ENCODE assay signal across 22 cellular contexts in genomic region chr10:14481752-14482151, GRCh38.
A peak's percentile ranks its signal among the peaks of the same experiment; 100 is the strongest.
DNase-seq lines count a peak whose midpoint lies in the region; ATAC-seq, FAIRE-seq and TF ChIP-seq lines count a peak whose summit lies in the region.
"Had no signal": no experiment of that assay in that cellular context is flagged by ENCODE, and none has a peak within 500 bp of the region (broad histone marks: within the 10 kb centered on the region; RNA-seq: fewer than 3 reads in every experiment).

No MANE protein-coding gene starts in this region.

- no peaks in the 10 kb centered on the region for H3K36me3 ChIP-seq in stomach smooth muscle (ENCODE audit: control insufficient read depth in 2 of 2, insufficient read depth in 2 of 2, low read length in 2 of 2)
- H3K36me3 ChIP-seq: gastrocnemius medialis, SJCRH30, upper lobe of left lung had no signal

- no peak overlapping the region for H3K27ac Mint-ChIP-seq in activated T-cell treated with anti-CD3 and anti-CD28 coated beads, Interleukin-2, amount 50 U/mL, for 24 hours
- H3K27ac Mint-ChIP-seq: activated CD4-positive, alpha-beta T cell treated with anti-CD3 and anti-CD28 coated beads, Interleukin-2, amount 10 ng/mL, durations not matched to agents 7 days and 5 days; activated naive CD8-positive, alpha-beta T cell; CD4-positive, alpha-beta T cell; mesothelial cell of epicardium had no signal

- FAIRE-seq in H54 (lab: Jason Lieb, UNC), result no peak
- FAIRE-seq: A549, GM12892, HepG2 had no signal

- H3K9me3 Mint-ChIP-seq in activated T-cell treated with anti-CD3 and anti-CD28 coated beads, Interleukin-2, amount 50 U/mL, for 24 hours, result no peaks in the 10 kb centered on the region
- H3K9me3 Mint-ChIP-seq: activated CD4-positive, alpha-beta T cell treated with anti-CD3 and anti-CD28 coated beads, Interleukin-2, amount 10 ng/mL, durations not matched to agents 7 days and 5 days; activated T-cell treated with anti-CD3 and anti-CD28 coated beads, Interleukin-2, amount 50 U/mL, for 4 hours; CD4-positive, alpha-beta T cell; central memory CD8-positive, alpha-beta T cell had no signal

- no peaks in the 10 kb centered on the region for H3K27me3 ChIP-seq in stomach smooth muscle (ENCODE audit: control insufficient read depth in 1 of 2, insufficient read depth in 2 of 2, low read length in 2 of 2)
- H3K27me3 ChIP-seq: SJCRH30, upper lobe of left lung had no signal

- peak overlapping the region; percentile 73 for H3K27ac ChIP-seq in stomach smooth muscle (ENCODE audit: low read length)
- H3K27ac ChIP-seq: A549, gastrocnemius medialis, SJCRH30, upper lobe of left lung had no signal

- no peak for TF ChIP-seq POLR2A in H54 (IDR thresholded peaks at IDR 0.05; ENCODE audit: low read depth, low read length)

- H3K36me3 Mint-ChIP-seq in activated T-cell treated with anti-CD3 and anti-CD28 coated beads, Interleukin-2, amount 50 U/mL, for 24 hours (ENCODE audit: low read depth), result no peaks in the 10 kb centered on the region
- H3K36me3 Mint-ChIP-seq: mesothelial cell of epicardium had no signal

- peaks cover 34% of the 10 kb centered on the region for H3K27me3 Mint-ChIP-seq in activated T-cell treated with anti-CD3 and anti-CD28 coated beads, Interleukin-2, amount 50 U/mL, for 24 hours

- peak; percentile 72 for ATAC-seq in left ventricle myocardium superior
- ATAC-seq: A549; activated T-cell treated with anti-CD3 and anti-CD28 coated beads, Interleukin-2, amount 50 U/mL, for 4 hours; HepG2 had no signal

- no peak overlapping the region for H3K4me3 Mint-ChIP-seq in activated T-cell treated with anti-CD3 and anti-CD28 coated beads, Interleukin-2, amount 50 U/mL, for 24 hours
- H3K4me3 Mint-ChIP-seq: activated CD4-positive, alpha-beta T cell treated with anti-CD3 and anti-CD28 coated beads, Interleukin-2, amount 10 ng/mL, durations not matched to agents 7 days and 5 days; activated naive CD8-positive, alpha-beta T cell; activated T-cell treated with anti-CD3 and anti-CD28 coated beads, Interleukin-2, amount 50 U/mL, for 4 hours; CD4-positive, alpha-beta T cell; central memory CD8-positive, alpha-beta T cell; mesothelial cell of epicardium had no signal

- H3K9ac ChIP-seq in stomach smooth muscle (ENCODE audit: low read length in 2 of 2), result no peak overlapping the region

- H3K4me1 ChIP-seq in stomach smooth muscle (ENCODE audit: control insufficient read depth, insufficient read depth, low read length), result peaks cover 7% of the 10 kb centered on the region
- H3K4me1 ChIP-seq: gastrocnemius medialis, upper lobe of left lung had no signal

- intact Hi-C loops in left ventricle myocardium superior (cut with micrococcal nuclease), result no loop called here

- peak; percentile 47 for DNase-seq in NCI-H748 (lab: John Stamatoyannopoulos, UW; ENCODE audit: unreplicated experiment)
- DNase-seq in NCI-H748 treated with DMSO at 0.1 percent for 48 hours (lab: John Stamatoyannopoulos, UW), result no peak
- DNase-seq in amygdala (lab: John Stamatoyannopoulos, UW), result peak in 38 of 56 donors; percentile 1 to 87 (median 38)
- no peak for DNase-seq in left ventricle myocardium superior
- no peak for DNase-seq in effector CD8-positive, alpha-beta T cell (lab: John Stamatoyannopoulos, UW)
- no peak for DNase-seq in activated T-cell treated with anti-CD3 and anti-CD28 coated beads, Interleukin-2, amount 50 U/mL, for 24 hours
- no peak for DNase-seq in H54 (ENCODE audit: insufficient read length, low spot score)
- DNase-seq: activated CD4-positive, alpha-beta T cell treated with anti-CD3 and anti-CD28 coated beads, Interleukin-2, amount 10 ng/mL, durations not matched to agents 7 days and 5 days; activated T-cell treated with anti-CD3 and anti-CD28 coated beads, Interleukin-2, amount 50 U/mL, for 4 hours; CD4-positive, alpha-beta T cell; gastrocnemius medialis; H7; upper lobe of left lung had no signal

- H3K4me1 Mint-ChIP-seq in activated T-cell treated with anti-CD3 and anti-CD28 coated beads, Interleukin-2, amount 50 U/mL, for 24 hours (ENCODE audit: low read depth), result no peaks in the 10 kb centered on the region
- H3K4me1 Mint-ChIP-seq: activated CD4-positive, alpha-beta T cell treated with anti-CD3 and anti-CD28 coated beads, Interleukin-2, amount 10 ng/mL, durations not matched to agents 7 days and 5 days; central memory CD8-positive, alpha-beta T cell had no signal

- H3K9me3 ChIP-seq in stomach smooth muscle (ENCODE audit: control insufficient read depth in 2 of 2, low read length in 2 of 2), result peaks cover 0 to 4% of the 10 kb centered on the region in 2 donors
- H3K9me3 ChIP-seq: gastrocnemius medialis, SJCRH30, upper lobe of left lung had no signal

- peak overlapping the region; percentile 22 to 26 for H3K4me3 ChIP-seq in stomach smooth muscle (ENCODE audit: low read length in 2 of 2)
- H3K4me3 ChIP-seq: A549, gastrocnemius medialis, SJCRH30, smooth muscle cell, upper lobe of left lung had no signal

Comparison
In these comparisons a context has a peak if more than half of its experiments do, and no peak if none do; other contexts are left out.
1. DNase-seq: peak in NCI-H748 (single experiment) and amygdala (38 of 56); none in NCI-H748 treated with DMSO at 0.1 percent for 48 hours (single experiment), left ventricle myocardium superior (single experiment), effector CD8-positive, alpha-beta T cell (single experiment), activated T-cell treated with anti-CD3 and anti-CD28 coated beads, Interleukin-2, amount 50 U/mL, for 24 hours (single experiment) and H54 (single experiment).